In the genomic region with DNA sequence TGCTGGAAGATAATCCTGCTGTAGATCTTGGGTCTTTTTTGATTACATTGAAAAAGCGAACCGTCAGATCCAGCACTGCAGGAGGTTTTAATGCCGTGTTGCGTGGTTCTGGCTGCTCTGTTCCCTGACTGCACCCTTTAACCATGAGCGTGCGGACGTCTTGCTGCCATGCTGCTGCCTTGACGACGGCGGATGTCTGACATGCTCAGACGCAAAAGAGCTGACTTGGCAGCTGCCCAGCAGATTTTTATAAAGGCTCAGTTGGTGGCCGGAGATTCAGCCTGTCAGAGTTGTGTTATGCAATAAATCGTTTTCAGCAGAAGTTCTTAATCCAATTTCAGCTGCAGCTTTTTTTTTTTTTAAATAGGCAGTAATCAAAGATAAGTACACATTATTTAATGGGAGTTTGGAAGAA, we compare ENCODE assay signal across 1 cellular context.
TF ChIP-seq lines count a peak whose summit lies in the region.

No MANE protein-coding gene starts in this region.

TF ChIP-seq in HEK293, 187 proteins besides CTCF, POLR2A, EP300 and RAD21 (continued from another document):
- TF ChIP-seq ZSCAN5A (tag by site-specific recombination; IDR thresholded peaks at IDR 0.05) (no peak), RBAK (tag by site-specific recombination; IDR thresholded peaks at IDR 0.05) (no peak), ZNF350 (tag by site-specific recombination; IDR thresholded peaks at IDR 0.05) (no peak), ZNF148 (tag by site-specific recombination; IDR thresholded peaks at IDR 0.05; ENCODE audit: borderline replicate concordance) (no peak)
- TF ChIP-seq, protein P1, sequence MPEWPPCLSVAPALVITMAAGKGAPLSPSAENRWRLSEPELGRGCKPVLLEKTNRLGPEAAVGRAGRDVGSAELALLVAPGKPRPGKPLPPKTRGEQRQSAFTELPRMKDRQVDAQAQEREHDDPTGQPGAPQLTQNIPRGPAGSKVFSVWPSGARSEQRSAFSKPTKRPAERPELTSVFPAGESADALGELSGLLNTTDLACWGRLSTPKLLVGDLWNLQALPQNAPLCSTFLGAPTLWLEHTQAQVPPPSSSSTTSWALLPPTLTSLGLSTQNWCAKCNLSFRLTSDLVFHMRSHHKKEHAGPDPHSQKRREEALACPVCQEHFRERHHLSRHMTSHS (tag by site-specific recombination; IDR thresholded peaks at IDR 0.05) = no peak
